1 cellular context compared by ENCODE assay signal in genomic region chr20:2804041-2804828, GRCh38.
TF ChIP-seq lines count a peak whose summit lies in the region.

No MANE protein-coding gene starts in this region.

TF ChIP-seq in K562, 482 proteins besides CTCF, POLR2A, EP300 and RAD21 (continued from another document):
- TF ChIP-seq POLR2AphosphoS5 (IDR thresholded peaks at IDR 0.05; ENCODE audit: control insufficient read depth, insufficient read depth, low read depth, low read length) (0 out of 2 replicates have a peak, but pooled peaks have one; percentile 35), CUX1 (CRISPR knock-in tag; IDR thresholded peaks at IDR 0.05) (no peak), E2F8 (IDR thresholded peaks at IDR 0.05; ENCODE audit: low read depth, partially characterized antibody) (no peak), TEAD4 (IDR thresholded peaks at IDR 0.05; ENCODE audit: low read length) (peak; percentile 91), TEAD4 (CRISPR knock-in tag; IDR thresholded peaks at IDR 0.05; ENCODE audit: borderline replicate concordance) (no peak), NR0B1 (IDR thresholded peaks at IDR 0.05; ENCODE audit: partially characterized antibody) (no peak), CBFA2T2 (conservative IDR thresholded peaks at IDR 0.05) (peak; percentile 88), MTA2 (IDR thresholded peaks at IDR 0.05; ENCODE audit: low read depth) (peak; percentile 70; the same call in 1 of the 2 replicates), COPS2 (conservative IDR thresholded peaks at IDR 0.05) (no peak), SMC3 (conservative IDR thresholded peaks at IDR 0.05; ENCODE audit: insufficient read depth, low read depth, low read length) (no peak), MCM5 (IDR thresholded peaks at IDR 0.05; ENCODE audit: low read depth) (no peak), CEBPG (CRISPR knock-in tag; IDR thresholded peaks at IDR 0.05) (peak; percentile 59; the same call in 1 of the 2 replicates), CEBPG (tag; conservative IDR thresholded peaks at IDR 0.05 in 1 of 2, IDR thresholded peaks at IDR 0.05 in 1 of 2) (peak in 1 of 2 experiments; percentile 68; a peak in 3 of 4 replicates), PREB (CRISPR knock-in tag; IDR thresholded peaks at IDR 0.05) (no peak)
TF ChIP-seq in K562: peak in this region for 23.
